In genomic region chr19:5955638-5955935, GRCh38 we compare ENCODE assay signal across 1 cellular context.
A peak's percentile ranks its signal among the peaks of the same experiment; 100 is the strongest.
TF ChIP-seq lines count a peak whose summit lies in the region.

No MANE protein-coding gene starts in this region.

TF ChIP-seq in HepG2, 621 proteins besides CTCF, POLR2A, EP300 and RAD21:
- TF ChIP-seq MBNL3 (CRISPR knock-in tag; conservative IDR thresholded peaks at IDR 0.05) (no peak), HNRNPUL1 (IDR thresholded peaks at IDR 0.05; ENCODE audit: low read depth, low read length) (no peak), ZNF44 (CRISPR knock-in tag; IDR thresholded peaks at IDR 0.05) (no peak), HDAC1 (CRISPR knock-in tag; IDR thresholded peaks at IDR 0.05) (peak; percentile 8; the same call in 1 of the 2 replicates)
TF ChIP-seq in HepG2: peak in this region for 1.
